Comparison of ENCODE assay signal across 11 cellular contexts in genomic region chr14:89236846-89237245, GRCh38.
"Had no signal": no experiment of that assay in that cellular context is flagged by ENCODE, and none has a peak within 500 bp of the region (broad histone marks: within the 10 kb centered on the region; RNA-seq: fewer than 3 reads in every experiment).

No MANE protein-coding gene starts in this region.

- DNase-seq: activated CD4-positive, alpha-beta memory T cell treated with anti-CD3 and anti-CD28 coated beads for 36 hours; activated naive CD4-positive, alpha-beta T cell; aorta; effector CD4-positive, alpha-beta T cell; hippocampal formation; posterior cingulate gyrus; small intestine; T-helper 9 cell; thyroid gland; uterus had no signal

- H3K27ac ChIP-seq: thyroid gland, uterus had no signal

- H3K27me3 Mint-ChIP-seq: activated CD4-positive, alpha-beta memory T cell treated with anti-CD3 and anti-CD28 coated beads for 36 hours had no signal

- H3K27me3 ChIP-seq: thyroid gland, uterus had no signal

- H3K27ac Mint-ChIP-seq: activated CD4-positive, alpha-beta memory T cell treated with anti-CD3 and anti-CD28 coated beads for 36 hours; mesothelial cell of epicardium had no signal

- H3K4me3 Mint-ChIP-seq: activated CD4-positive, alpha-beta memory T cell treated with anti-CD3 and anti-CD28 coated beads for 36 hours; mesothelial cell of epicardium had no signal

- H3K36me3 ChIP-seq: thyroid gland, uterus had no signal

- H3K9me3 ChIP-seq: thyroid gland, uterus had no signal

- H3K4me3 ChIP-seq: thyroid gland, uterus had no signal

- H3K4me1 ChIP-seq: thyroid gland, uterus had no signal
